9 cellular contexts compared by ENCODE assay signal in genomic region chrX:24014388-24015018, GRCh38. TPM values are rescaled to one million over a fixed set of nuclear protein-coding genes. Genes with fewer than 3 reads are reported as not detected.
A peak's percentile ranks its signal among the peaks of the same experiment; 100 is the strongest.
DNase-seq lines count a peak whose midpoint lies in the region; ATAC-seq and TF ChIP-seq lines count a peak whose summit lies in the region.
"Had no signal": no experiment of that assay in that cellular context is flagged by ENCODE, and none has a peak within 500 bp of the region (broad histone marks: within the 10 kb centered on the region; RNA-seq: fewer than 3 reads in every experiment).

No MANE protein-coding gene starts in this region.

- peak; percentile 59 to 66 for DNase-seq in activated T-cell treated with anti-CD3 and anti-CD28 coated beads, Interleukin-2, amount 50 U/mL, for 48 hours
- DNase-seq in stimulated activated CD4-positive, alpha-beta T cell treated with anti-CD3 and anti-CD28 coated beads, Interleukin-2, amount 100 ng/mL, for 24 hours, result peak; percentile 49 to 55
- no peak for DNase-seq in dedifferentiated amniotic fluid mesenchymal stem cell (ENCODE audit: extremely low spot score)
- no peak for DNase-seq in cerebellum (ENCODE audit: low spot score)
- no peak for DNase-seq in erythroblast (lab: John Stamatoyannopoulos, UW)
- no peak for DNase-seq in RWPE1 (ENCODE audit: low spot score)
- DNase-seq: kidney glomerular epithelial cell had no signal

- CTCF ChIA-PET in RWPE1 (lab: Yijun Ruan, JAX), result interaction anchor here (0.6 to 0.7 kb wide), 2 partner anchors 51 to 1121 kb away, joined by 3 to 6 read pairs; no protein-coding TSS in a partner anchor

- no peak for TF ChIP-seq POLR2A in erythroblast (IDR thresholded peaks at IDR 0.05; ENCODE audit: low read length)

- POLR2A ChIA-PET in RWPE1 (lab: Yijun Ruan, JAX; ENCODE audit: low non-redundant PET), result interaction anchor here (0.5 kb wide), 1 partner anchor 127 kb away, joined by 3 read pairs; no protein-coding TSS in a partner anchor

- H3K27ac ChIP-seq in RWPE1, result no peak overlapping the region

- ATAC-seq in GM18868 (IDR thresholded peaks at IDR 0.05; ENCODE audit: unreplicated experiment), result peak; percentile 80
- ATAC-seq in HG02973 (IDR thresholded peaks at IDR 0.05; ENCODE audit: unreplicated experiment), result peak; percentile 82

- no peak for TF ChIP-seq CTCF in RWPE1 (conservative IDR thresholded peaks at IDR 0.05; ENCODE audit: low read depth)

RNA-seq across cellular contexts. Expression of gene KLHL15, which starts 12.5 kb away (rescaled TPM):
- total RNA-seq in cerebellum, result 19.1 TPM

RNA-seq across cellular contexts. Expression of gene EIF2S3, which starts 40.3 kb away (rescaled TPM):
- total RNA-seq in cerebellum, result 122 TPM

Comparison
In these comparisons a context has a peak if more than half of its experiments do, and no peak if none do; other contexts are left out.
1. DNase-seq: peak in activated T-cell treated with anti-CD3 and anti-CD28 coated beads, Interleukin-2, amount 50 U/mL, for 48 hours (2 of 2) and stimulated activated CD4-positive, alpha-beta T cell treated with anti-CD3 and anti-CD28 coated beads, Interleukin-2, amount 100 ng/mL, for 24 hours (2 of 2); none in dedifferentiated amniotic fluid mesenchymal stem cell (single experiment), cerebellum (single experiment), erythroblast (0 of 2) and RWPE1 (single experiment).